23 cellular contexts compared by ENCODE assay signal in genomic region chr14:93717968-93718320, GRCh38.
"Had no signal": no experiment of that assay in that cellular context is flagged by ENCODE, and none has a peak within 500 bp of the region (broad histone marks: within the 10 kb centered on the region; RNA-seq: fewer than 3 reads in every experiment).

No MANE protein-coding gene starts in this region.

- H3K9me3 ChIP-seq: left ventricle myocardium inferior, pancreas, prostate gland, spleen, tibial nerve, vagina had no signal

- H3K4me2 ChIP-seq: neural progenitor cell had no signal

- H3K27me3 Mint-ChIP-seq: stimulated activated naive CD8-positive, alpha-beta T cell treated with anti-CD3 and anti-CD28 coated beads, Interleukin-15, Interleukin-2, amounts not matched to agents 100 ng/mL and 50 ng/mL, for 24 hours had no signal

- H3K4me1 ChIP-seq: left ventricle myocardium inferior, pancreas, prostate gland, spleen, vagina had no signal

- H3K9ac ChIP-seq: neural progenitor cell had no signal

- DNase-seq: hypothalamus; immature natural killer cell; left ventricle myocardium inferior; mesendoderm; naive B cell; natural killer cell; nephron progenitor cell; retina; right cardiac atrium; small intestine; stimulated activated CD4-positive, alpha-beta T cell treated with anti-CD3 and anti-CD28 coated beads, Interleukin-4, amount 100 ng/mL, for 24 hours; stimulated activated naive CD4-positive, alpha-beta T cell had no signal

- H3K4me3 ChIP-seq: left ventricle myocardium inferior, lung, neural progenitor cell, pancreas, prostate gland, spleen, tibial nerve, vagina had no signal

- H3K36me3 Mint-ChIP-seq: immature natural killer cell; mesothelial cell of epicardium; naive B cell; natural killer cell; stimulated activated effector memory CD8-positive, alpha-beta T cell treated with anti-CD3 and anti-CD28 coated beads, Interleukin-12 subunit alpha, Interleukin-12 subunit beta, amount 100 ng/mL, for 72 hours; type B pancreatic cell had no signal

- H3K36me3 ChIP-seq: left ventricle myocardium inferior, neural progenitor cell, pancreas, prostate gland, spleen, vagina had no signal

- H3K27ac ChIP-seq: left ventricle myocardium inferior, neural progenitor cell, pancreas, prostate gland, spleen, vagina had no signal

- H3K9me3 Mint-ChIP-seq: mesothelial cell of epicardium; nephron progenitor cell; neural progenitor cell; stimulated activated naive CD8-positive, alpha-beta T cell treated with anti-CD3 and anti-CD28 coated beads, Interleukin-15, Interleukin-2, amounts not matched to agents 100 ng/mL and 50 ng/mL, for 24 hours; type B pancreatic cell had no signal

- H3K4me3 Mint-ChIP-seq: immature natural killer cell; mesothelial cell of epicardium; naive B cell; natural killer cell; nephron progenitor cell; neural progenitor cell; stimulated activated effector memory CD8-positive, alpha-beta T cell treated with anti-CD3 and anti-CD28 coated beads, Interleukin-12 subunit alpha, Interleukin-12 subunit beta, amount 100 ng/mL, for 72 hours; stimulated activated naive CD8-positive, alpha-beta T cell treated with anti-CD3 and anti-CD28 coated beads, Interleukin-15, Interleukin-2, amounts not matched to agents 100 ng/mL and 50 ng/mL, for 24 hours; type B pancreatic cell had no signal

- H3K27me3 ChIP-seq: neural progenitor cell, pancreas, tibial nerve, vagina had no signal

- H3K27ac Mint-ChIP-seq: immature natural killer cell; mesothelial cell of epicardium; naive B cell; natural killer cell; nephron progenitor cell; stimulated activated effector memory CD8-positive, alpha-beta T cell treated with anti-CD3 and anti-CD28 coated beads, Interleukin-12 subunit alpha, Interleukin-12 subunit beta, amount 100 ng/mL, for 72 hours; stimulated activated naive CD8-positive, alpha-beta T cell treated with anti-CD3 and anti-CD28 coated beads, Interleukin-15, Interleukin-2, amounts not matched to agents 100 ng/mL and 50 ng/mL, for 24 hours; type B pancreatic cell had no signal

- H2AFZ ChIP-seq: neural progenitor cell had no signal

- H3K4me1 Mint-ChIP-seq: immature natural killer cell; naive B cell; stimulated activated effector memory CD8-positive, alpha-beta T cell treated with anti-CD3 and anti-CD28 coated beads, Interleukin-12 subunit alpha, Interleukin-12 subunit beta, amount 100 ng/mL, for 72 hours had no signal
